In genomic region chr11:40133526-40133925, GRCh38 we compare ENCODE assay signal across 8 cellular contexts.
"Had no signal": no experiment of that assay in that cellular context is flagged by ENCODE, and none has a peak within 500 bp of the region (broad histone marks: within the 10 kb centered on the region; RNA-seq: fewer than 3 reads in every experiment).

No MANE protein-coding gene starts in this region.

- H3K27ac Mint-ChIP-seq: IgD-negative memory B cell had no signal

- H3K4me1 Mint-ChIP-seq: IgD-negative memory B cell had no signal

- H3K4me3 Mint-ChIP-seq: IgD-negative memory B cell had no signal

- ATAC-seq: HepG2, K562 had no signal

- H3K27me3 Mint-ChIP-seq: IgD-negative memory B cell had no signal

- H3K36me3 Mint-ChIP-seq: IgD-negative memory B cell had no signal

- DNase-seq: IMR-90, KBM-7, KG1 had no signal

- H3K27ac ChIP-seq: HL-60 had no signal

- FAIRE-seq: HepG2, HTR-8/SVneo, K562 had no signal

- H3K4me3 ChIP-seq: K562 had no signal
